In the genomic region with DNA sequence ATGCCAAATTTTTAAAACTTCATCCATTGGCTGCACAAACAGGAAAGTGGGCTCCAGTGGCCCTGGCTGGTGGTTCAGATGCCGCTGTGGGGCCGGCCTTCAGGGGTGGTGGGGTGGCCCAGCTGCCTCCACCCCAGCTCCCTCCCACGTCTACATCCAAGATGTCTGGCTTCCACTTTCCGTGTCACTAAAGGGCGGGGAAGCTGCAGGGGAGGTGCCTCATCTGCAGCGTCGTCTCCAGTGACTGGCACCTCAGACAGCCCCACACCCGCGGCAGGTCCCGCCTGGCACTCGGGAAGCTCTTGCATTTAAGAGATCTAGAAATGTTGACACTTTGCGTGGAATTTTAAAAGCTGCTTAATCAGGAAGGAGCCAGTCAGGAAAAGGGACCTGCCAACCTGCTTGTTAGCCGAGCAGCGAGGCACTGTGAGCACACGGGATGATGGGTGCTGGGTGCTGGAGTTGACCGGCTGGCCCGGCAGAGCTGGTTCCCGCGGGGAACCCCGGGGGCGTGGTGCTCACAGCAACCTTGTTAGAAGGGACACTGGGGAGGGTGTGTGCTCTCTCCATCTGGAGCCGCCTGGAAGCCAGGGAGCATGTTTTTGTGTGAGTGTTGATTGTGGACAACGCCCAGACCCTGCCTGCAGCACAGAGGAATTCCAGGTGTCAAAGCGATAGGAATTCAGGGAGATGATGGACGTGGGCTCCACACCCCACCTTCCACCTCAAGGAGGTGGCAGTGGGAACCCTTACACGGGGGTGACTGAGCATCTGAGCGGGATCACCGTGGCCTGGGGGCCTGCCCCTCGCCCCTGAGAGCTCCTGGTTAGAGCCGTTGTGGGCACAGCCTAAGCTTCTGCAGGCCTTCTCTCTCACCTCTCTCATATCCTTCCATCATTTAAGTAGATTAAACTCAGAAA, we compare ENCODE assay signal across 25 cellular contexts.
DNase-seq lines count a peak whose midpoint lies in the region; ATAC-seq, FAIRE-seq and TF ChIP-seq lines count a peak whose summit lies in the region.
"Had no signal": no experiment of that assay in that cellular context is flagged by ENCODE, and none has a peak within 500 bp of the region (broad histone marks: within the 10 kb centered on the region; RNA-seq: fewer than 3 reads in every experiment).

No MANE protein-coding gene starts in this region.

- DNase-seq in Panc1 (ENCODE audit: low read depth, low spot score) (no peak), chondrocyte (ENCODE audit: low spot score) (peak; percentile 75), mesenteric fat pad (ENCODE audit: low spot score) (peak; percentile 68), spleen (peak; percentile 62), NCI-H1105 (lab: John Stamatoyannopoulos, UW) (no peak), HTR-8/SVneo (ENCODE audit: insufficient read length, low spot score) (no peak), NCI-H1105 treated with DMSO at 0.1 percent for 48 hours (lab: John Stamatoyannopoulos, UW) (no peak)
- DNase-seq in stimulated activated CD4-positive, alpha-beta T cell treated with anti-CD3 and anti-CD28 coated beads, Interleukin-4, amount 100 ng/mL, for 4 hours = no peak
- DNase-seq: activated CD4-positive, alpha-beta memory T cell treated with anti-CD3 and anti-CD28 coated beads for 36 hours; activated CD8-positive, alpha-beta memory T cell treated with anti-CD3 and anti-CD28 coated beads, Interleukin-2, amount 50 U/mL, for 48 hours; effector memory CD4-positive, alpha-beta T cell; gastrocnemius medialis; hypothalamus; IMR-90; NCI-H1092; NCI-H2029 treated with DMSO at 0.1 percent for 48 hours; NCI-H774; occipital lobe; SHP77 had no signal

- H3K27ac Mint-ChIP-seq in chondrocyte (ENCODE audit: unreplicated experiment) = no peak overlapping the region
- H3K27ac Mint-ChIP-seq: activated CD4-positive, alpha-beta memory T cell treated with anti-CD3 and anti-CD28 coated beads for 36 hours; activated T-helper 17 cell treated with anti-CD3 and anti-CD28 coated beads, Interleukin-2, amount 50 U/mL, for 72 hours; stimulated activated naive CD8-positive, alpha-beta T cell treated with anti-CD3 and anti-CD28 coated beads, Interleukin-15, Interleukin-2, amounts not matched to agents 100 ng/mL and 50 ng/mL, for 24 hours had no signal

- WGBS in spleen, 5 donors = 75 to 81% (median 79%) methylated on average over 16 to 30 of the region's 30 CpGs

- BruUV-seq in Panc1 (replicated peaks; lab: Mats Ljungman, UMichigan) = no TSS peak

- H3K4me1 ChIP-seq in Panc1 (ENCODE audit: control insufficient read depth, insufficient read depth, low read length) = no peaks in the 10 kb centered on the region
- H3K4me1 ChIP-seq in spleen = no peaks in the 10 kb centered on the region
- H3K4me1 ChIP-seq: gastrocnemius medialis, tibial nerve had no signal

- H3K4me3 ChIP-seq in Panc1 (ENCODE audit: low read depth in 2 of 2, low read length in 2 of 2) = no peak overlapping the region
- no peak overlapping the region for H3K4me3 ChIP-seq in spleen
- H3K4me3 ChIP-seq: gastrocnemius medialis, tibial nerve had no signal

- no peak overlapping the region for H3K27ac ChIP-seq in Panc1 (ENCODE audit: low read length)
- no peak overlapping the region for H3K27ac ChIP-seq in spleen
- H3K27ac ChIP-seq: C4-2B, gastrocnemius medialis had no signal

- TF ChIP-seq POLR2A in spleen (IDR thresholded peaks at IDR 0.05) = no peak

- H3K9me3 ChIP-seq in Panc1 (ENCODE audit: control insufficient read depth, insufficient read depth, low read depth, low read length) (no peaks in the 10 kb centered on the region), spleen (peaks cover 0 to 3% (median 0%) of the 10 kb centered on the region in 8 donors)
- H3K9me3 ChIP-seq: gastrocnemius medialis had no signal

- peaks cover 11% of the 10 kb centered on the region for H3K9me3 Mint-ChIP-seq in chondrocyte (ENCODE audit: low read depth)
- H3K9me3 Mint-ChIP-seq: activated CD4-positive, alpha-beta memory T cell treated with anti-CD3 and anti-CD28 coated beads for 36 hours; activated T-helper 17 cell treated with anti-CD3 and anti-CD28 coated beads, Interleukin-2, amount 50 U/mL, for 72 hours; stimulated activated naive CD8-positive, alpha-beta T cell treated with anti-CD3 and anti-CD28 coated beads, Interleukin-15, Interleukin-2, amounts not matched to agents 100 ng/mL and 50 ng/mL, for 24 hours had no signal

- 0 out of 2 replicates have a peak, but pooled peaks have one; percentile 18 for ATAC-seq in Panc1
- ATAC-seq: activated CD4-positive, CD25-positive, alpha-beta regulatory T cell treated with anti-CD3 and anti-CD28 coated beads, Interleukin-2, amount 50 U/mL, for 24 hours; activated T-helper 17 cell treated with anti-CD3 and anti-CD28 coated beads, Interleukin-2, amount 50 U/mL, for 72 hours; gastrocnemius medialis had no signal

- intact Hi-C loops in Panc1 (cut with micrococcal nuclease; ENCODE audit: unreplicated experiment) (no loop called here), spleen (cut with DNase I; ENCODE audit: low total_unique reads) (no loop called here)

- CTCF ChIA-PET in Panc1 (lab: Charles Lee) = no interaction called here

- H3K36me3 Mint-ChIP-seq in chondrocyte (ENCODE audit: low read depth) = no peaks in the 10 kb centered on the region
- H3K36me3 Mint-ChIP-seq: activated CD4-positive, alpha-beta memory T cell treated with anti-CD3 and anti-CD28 coated beads for 36 hours had no signal

- no peaks in the 10 kb centered on the region for H3K4me1 Mint-ChIP-seq in chondrocyte (ENCODE audit: low read depth)
- H3K4me1 Mint-ChIP-seq: activated T-helper 17 cell treated with anti-CD3 and anti-CD28 coated beads, Interleukin-2, amount 50 U/mL, for 72 hours had no signal

- in situ Hi-C loops in Panc1 (cut with HindIII; ENCODE audit: low pct_unique_long_range_greater_than_20kb, low sequenced_read_pairs) = no loop called here

- H3K4me3 Mint-ChIP-seq in chondrocyte (ENCODE audit: unreplicated experiment) = no peak overlapping the region
- H3K4me3 Mint-ChIP-seq: activated CD4-positive, alpha-beta memory T cell treated with anti-CD3 and anti-CD28 coated beads for 36 hours; activated T-helper 17 cell treated with anti-CD3 and anti-CD28 coated beads, Interleukin-2, amount 50 U/mL, for 72 hours; stimulated activated naive CD8-positive, alpha-beta T cell treated with anti-CD3 and anti-CD28 coated beads, Interleukin-15, Interleukin-2, amounts not matched to agents 100 ng/mL and 50 ng/mL, for 24 hours had no signal

- FAIRE-seq in HTR-8/SVneo (lab: Jason Lieb, UNC) = no peak
- FAIRE-seq: islet of Langerhans had no signal

- H3K36me3 ChIP-seq in Panc1 (ENCODE audit: control insufficient read depth, insufficient read depth, low read length) = no peaks in the 10 kb centered on the region
- no peaks in the 10 kb centered on the region for H3K36me3 ChIP-seq in spleen
- H3K36me3 ChIP-seq: gastrocnemius medialis, tibial nerve had no signal

- H3K27me3 Mint-ChIP-seq in chondrocyte (ENCODE audit: low read depth) = no peaks in the 10 kb centered on the region
- H3K27me3 Mint-ChIP-seq: activated CD4-positive, alpha-beta memory T cell treated with anti-CD3 and anti-CD28 coated beads for 36 hours; activated T-helper 17 cell treated with anti-CD3 and anti-CD28 coated beads, Interleukin-2, amount 50 U/mL, for 72 hours; stimulated activated naive CD8-positive, alpha-beta T cell treated with anti-CD3 and anti-CD28 coated beads, Interleukin-15, Interleukin-2, amounts not matched to agents 100 ng/mL and 50 ng/mL, for 24 hours had no signal

- H3K27me3 ChIP-seq in Panc1 (ENCODE audit: control insufficient read depth, insufficient read depth, low read length) (no peaks in the 10 kb centered on the region; the same call in 1 of the 2 replicates), spleen (replicated peaks in 1 of 7) (peaks cover 0 to 12% (median 0%) of the 10 kb centered on the region in 7 donors)
- H3K27me3 ChIP-seq: gastrocnemius medialis, tibial nerve had no signal

- TF ChIP-seq CTCF in Panc1 (IDR thresholded peaks at IDR 0.05) (no peak), chondrocyte (IDR thresholded peaks at IDR 0.05) (no peak), spleen (IDR thresholded peaks at IDR 0.05 in 8 of 11, conservative IDR thresholded peaks at IDR 0.05 in 3 of 11) (no peak)

- POLR2A ChIA-PET in Panc1 (lab: Charles Lee) = interaction anchor here (0.8 kb wide), 1 partner anchor 145 kb away, joined by 10 read pairs; no protein-coding TSS in a partner anchor

Comparison
In these comparisons a context has a peak if more than half of its experiments do, and no peak if none do; other contexts are left out.
1. DNase-seq: peak in chondrocyte (single experiment), mesenteric fat pad (single experiment) and spleen (single experiment); none in Panc1 (single experiment), NCI-H1105 (single experiment), HTR-8/SVneo (single experiment), stimulated activated CD4-positive, alpha-beta T cell treated with anti-CD3 and anti-CD28 coated beads, Interleukin-4, amount 100 ng/mL, for 4 hours (0 of 2) and NCI-H1105 treated with DMSO at 0.1 percent for 48 hours (single experiment).